ENCODE assay signal across 7 cellular contexts in the genomic region with DNA sequence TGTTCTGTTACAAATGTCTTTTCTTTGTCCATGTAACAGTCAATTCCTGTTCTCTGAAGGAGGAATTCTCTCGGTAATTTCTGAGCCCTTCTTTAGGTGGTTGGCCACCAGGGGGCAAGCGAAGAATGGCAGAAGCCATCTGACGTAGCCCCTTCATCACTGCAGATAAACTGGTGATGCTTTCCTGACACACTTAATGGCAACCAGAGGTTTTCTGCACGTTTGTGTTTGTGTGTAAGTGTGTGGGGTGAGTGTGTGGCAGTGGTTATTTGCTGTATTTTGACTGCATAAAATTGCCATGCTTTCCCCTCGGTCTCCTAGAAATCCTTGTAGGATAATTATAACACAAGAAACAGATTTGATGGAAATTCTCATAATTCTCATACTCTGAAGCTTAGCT.
A peak's percentile ranks its signal among the peaks of the same experiment; 100 is the strongest.
DNase-seq lines count a peak whose midpoint lies in the region; ATAC-seq and TF ChIP-seq lines count a peak whose summit lies in the region.

No MANE protein-coding gene starts in this region.

- DNase-seq in GM12865 (ENCODE audit: low read depth), result peak; percentile 79
- DNase-seq in NCI-H460 (ENCODE audit: extremely low read depth, low read depth), result peak; percentile 76
- peak; percentile 46 to 57 for DNase-seq in activated CD4-positive, alpha-beta T cell treated with anti-CD3 and anti-CD28 coated beads, Interleukin-2, amount 50 U/mL, for 4 hours
- DNase-seq in ecto neural progenitor cell (ENCODE audit: low spot score), result peak; percentile 77
- DNase-seq in lung microvascular endothelial cell (ENCODE audit: low read depth in 2 of 2), result peak; percentile 84 to 91
- peak; percentile 23 for DNase-seq in stimulated activated CD8-positive, alpha-beta memory T cell treated with anti-CD3 and anti-CD28 coated beads, Interleukin-15, amount 100 ng/mL, for 24 hours (ENCODE audit: low read depth)

- ATAC-seq in HG02884 (IDR thresholded peaks at IDR 0.05; ENCODE audit: unreplicated experiment), result peak; percentile 67

- TF ChIP-seq CTCF in GM12865 (IDR thresholded peaks at IDR 0.05; ENCODE audit: insufficient read depth, low read depth, low read length, missing control alignments), result peak; percentile 82

- no peak overlapping the region for H3K4me3 ChIP-seq in GM12865 (ENCODE audit: low read depth, low read length)

Comparison
In these comparisons a context has a peak if more than half of its experiments do, and no peak if none do; other contexts are left out.
1. DNase-seq: peak in every context shown above with its lines; median percentile 88 in lung microvascular endothelial cell; 79 in GM12865; 77 in ecto neural progenitor cell; 76 in NCI-H460; 52 in activated CD4-positive, alpha-beta T cell treated with anti-CD3 and anti-CD28 coated beads, Interleukin-2, amount 50 U/mL, for 4 hours; 23 in stimulated activated CD8-positive, alpha-beta memory T cell treated with anti-CD3 and anti-CD28 coated beads, Interleukin-15, amount 100 ng/mL, for 24 hours.